20 cellular contexts compared by ENCODE assay signal in the genomic region with DNA sequence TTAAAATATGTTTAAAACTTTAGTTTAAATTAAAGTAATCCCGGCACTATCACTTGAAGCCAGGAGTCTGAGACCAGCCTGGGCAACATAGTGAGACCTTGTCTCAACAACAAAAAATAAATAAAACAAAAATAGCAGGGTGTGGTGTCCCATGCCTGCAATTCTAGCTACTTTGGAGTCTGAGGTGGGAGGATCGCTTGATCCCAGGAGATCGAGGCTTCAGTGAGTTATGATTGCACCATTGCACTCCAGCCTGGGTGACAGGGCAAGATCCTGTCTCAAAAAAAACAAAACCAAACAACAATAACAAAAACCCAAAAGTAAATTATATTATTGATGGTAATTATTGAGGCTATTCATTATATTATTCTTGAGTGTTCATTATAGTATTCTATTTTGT. TPM values are rescaled to one million over a fixed set of nuclear protein-coding genes. Genes with fewer than 3 reads are reported as not detected.
DNase-seq lines count a peak whose midpoint lies in the region; ATAC-seq and TF ChIP-seq lines count a peak whose summit lies in the region.
"Had no signal": no experiment of that assay in that cellular context is flagged by ENCODE, and none has a peak within 500 bp of the region (broad histone marks: within the 10 kb centered on the region; RNA-seq: fewer than 3 reads in every experiment).

No MANE protein-coding gene starts in this region.

- H3K9ac ChIP-seq in HCT116 (ENCODE audit: low read length) = no peak overlapping the region
- H3K9ac ChIP-seq in smooth muscle cell (ENCODE audit: low read depth) = no peak overlapping the region

- H2AFZ ChIP-seq in HCT116 (ENCODE audit: low read depth, low read length, poor library complexity, severe bottlenecking) = peak overlapping the region; percentile 83
- peak overlapping the region; percentile 44 for H2AFZ ChIP-seq in smooth muscle cell (ENCODE audit: low read depth)
- H2AFZ ChIP-seq: PC-9 had no signal

- H3F3A ChIP-seq in smooth muscle cell (ENCODE audit: low read depth) = no peaks in the 10 kb centered on the region

- 83% methylated on average over 3 of the region's 3 CpGs for WGBS in right cardiac atrium
- 92% methylated on average over 3 of the region's 3 CpGs for WGBS in smooth muscle cell (ENCODE audit: low lambda C conversion rate)
- 87 to 89% methylated on average over 3 of the region's 3 CpGs for WGBS in testis, 2 donors
- WGBS in lower leg skin, 2 donors = 61 to 74% methylated on average over 3 of the region's 3 CpGs

- H3K9me3 ChIP-seq in HCT116 (ENCODE audit: control insufficient read depth in 1 of 2, insufficient read depth in 1 of 2, low read depth in 1 of 2, low read length in 2 of 2) (no peaks in the 10 kb centered on the region), ascending aorta (no peaks in the 10 kb centered on the region), right cardiac atrium (ENCODE audit: control insufficient read depth, low read length) (no peaks in the 10 kb centered on the region), smooth muscle cell (replicated peaks; ENCODE audit: low read depth) (no peaks in the 10 kb centered on the region), testis (no peaks in the 10 kb centered on the region)
- H3K9me3 ChIP-seq: Caco-2 had no signal

- no peaks in the 10 kb centered on the region for H3K9me2 ChIP-seq in HCT116 (ENCODE audit: insufficient read depth)

- H3K27ac ChIP-seq in HCT116 (ENCODE audit: low read depth, low read length) (no peak overlapping the region), ascending aorta (peak overlapping the region; percentile 69 to 70), right cardiac atrium (ENCODE audit: low read length) (peak overlapping the region; percentile 48), smooth muscle cell (ENCODE audit: low read depth) (no peak overlapping the region), testis (no peak overlapping the region)
- H3K27ac ChIP-seq: C4-2B, PC-9 had no signal

- H4K20me1 ChIP-seq in HCT116 (ENCODE audit: insufficient read depth) = no peaks in the 10 kb centered on the region
- H4K20me1 ChIP-seq in smooth muscle cell (ENCODE audit: low read depth) = no peaks in the 10 kb centered on the region

- POLR2A ChIA-PET in HCT116 (lab: Charles Lee) = no interaction called here

- no peak for ATAC-seq in HCT116
- no peak for ATAC-seq in right cardiac atrium
- ATAC-seq in GM18517 (IDR thresholded peaks at IDR 0.05; ENCODE audit: unreplicated experiment) = no peak
- ATAC-seq: CD8-positive, alpha-beta T cell had no signal

- no peak for TF ChIP-seq RAD21 in HCT116 (IDR thresholded peaks at IDR 0.05; ENCODE audit: low read depth)

- peaks cover 3 to 4% of the 10 kb centered on the region in 2 experiments; a peak in 2 of 4 replicates for H3K4me1 ChIP-seq in HCT116 (ENCODE audit: control insufficient read depth in 1 of 2, insufficient read depth in 2 of 2, low read length in 2 of 2)
- H3K4me1 ChIP-seq in ascending aorta = peaks cover 8 to 23% of the 10 kb centered on the region in 2 donors
- H3K4me1 ChIP-seq in right cardiac atrium (ENCODE audit: control insufficient read depth, insufficient read depth, low read length) = no peaks in the 10 kb centered on the region
- H3K4me1 ChIP-seq in smooth muscle cell (ENCODE audit: low read depth) = no peaks in the 10 kb centered on the region
- H3K4me1 ChIP-seq in testis = no peaks in the 10 kb centered on the region
- H3K4me1 ChIP-seq: Caco-2 had no signal

- RAD21 ChIA-PET in HCT116 (lab: Charles Lee; ENCODE audit: low non-redundant PET in 1 of 2, low total read pairs in 2 of 2, uncharacterized antibody in 2 of 2, unreplicated experiment in 2 of 2) = no interaction called here

- BruUV-seq in HCT116 (replicated peaks; lab: Mats Ljungman, UMichigan) = no TSS peak

- no peak overlapping the region for H3K4me2 ChIP-seq in HCT116 (ENCODE audit: low read length)
- H3K4me2 ChIP-seq in smooth muscle cell = no peak overlapping the region
- H3K4me2 ChIP-seq: PC-9 had no signal

- TF ChIP-seq POLR2A in HCT116 (IDR thresholded peaks at IDR 0.05; ENCODE audit: borderline replicate concordance, extremely low read depth, insufficient read depth, insufficient read length) (no peak), testis (IDR thresholded peaks at IDR 0.05) (no peak), lower leg skin (IDR thresholded peaks at IDR 0.05) (no peak)

- H3K27me3 ChIP-seq in HCT116 (ENCODE audit: insufficient read depth, low read length) = no peaks in the 10 kb centered on the region
- H3K27me3 ChIP-seq in ascending aorta = no peaks in the 10 kb centered on the region
- H3K27me3 ChIP-seq in right cardiac atrium (ENCODE audit: control insufficient read depth, insufficient read depth) = no peaks in the 10 kb centered on the region
- H3K27me3 ChIP-seq in smooth muscle cell (ENCODE audit: low read depth) = no peaks in the 10 kb centered on the region
- H3K27me3 ChIP-seq in testis = no peaks in the 10 kb centered on the region

- no peaks in the 10 kb centered on the region for H3K36me3 ChIP-seq in HCT116 (ENCODE audit: control insufficient read depth in 1 of 2, insufficient read depth in 2 of 2, low read length in 2 of 2)
- no peaks in the 10 kb centered on the region for H3K36me3 ChIP-seq in ascending aorta
- H3K36me3 ChIP-seq in smooth muscle cell (ENCODE audit: low read depth) = no peaks in the 10 kb centered on the region
- H3K36me3 ChIP-seq in testis (ENCODE audit: low read depth, missing control alignments) = no peaks in the 10 kb centered on the region

- no peak for TF ChIP-seq CTCF in HCT116 (IDR thresholded peaks at IDR 0.05 in 2 of 3, conservative IDR thresholded peaks at IDR 0.05 in 1 of 3; ENCODE audit: borderline replicate concordance in 1 of 3, insufficient read depth in 1 of 3, low read depth in 2 of 3, low read length in 2 of 3)
- TF ChIP-seq CTCF in ascending aorta (IDR thresholded peaks at IDR 0.05) = no peak
- TF ChIP-seq CTCF in smooth muscle cell (IDR thresholded peaks at IDR 0.05; ENCODE audit: borderline replicate concordance, insufficient read depth, poor library complexity, severe bottlenecking) = no peak
- TF ChIP-seq CTCF in testis (IDR thresholded peaks at IDR 0.05) = no peak
- no peak for TF ChIP-seq CTCF in lower leg skin (IDR thresholded peaks at IDR 0.05)

- DNase-seq in HCT116 (ENCODE audit: low read depth, low spot score) = no peak
- no peak for DNase-seq in ascending aorta (ENCODE audit: low spot score in 2 of 2)
- DNase-seq in right cardiac atrium = no peak
- no peak for DNase-seq in smooth muscle cell (lab: John Stamatoyannopoulos, UW; ENCODE audit: unreplicated experiment)
- DNase-seq in testis = no peak
- no peak for DNase-seq in lower leg skin (ENCODE audit: low spot score in 2 of 2)
- DNase-seq: Caco-2; CD8-positive, alpha-beta T cell; KBM-7; NCI-H1105 treated with DMSO at 0.1 percent for 48 hours; NCI-H146; NCI-H1930; NCI-H2107; NCI-H524 treated with DMSO at 0.1 percent for 48 hours; NCI-H774; NK-92 treated with Interleukin-12 subunit alpha and Interleukin-12 subunit beta, amount 100 ng/mL, for 24 hours; PC-9; SHP77 had no signal

- H3K79me2 ChIP-seq in HCT116 (ENCODE audit: insufficient read depth, low read length) (no peaks in the 10 kb centered on the region), smooth muscle cell (ENCODE audit: low read depth) (no peaks in the 10 kb centered on the region)

- intact Hi-C loops in HCT116 (cut with micrococcal nuclease) = no loop called here
- intact Hi-C loops in ascending aorta (cut with DNase I) = no loop called here
- intact Hi-C loops in right cardiac atrium (cut with DNase I) = no loop called here
- intact Hi-C loops in testis (cut with DNase I; ENCODE audit: low total_unique reads) = no loop called here
- intact Hi-C loops in lower leg skin (cut with DNase I; ENCODE audit: low total_unique reads) = no loop called here

- CTCF ChIA-PET in HCT116 (lab: Charles Lee) = no interaction called here

- no peak overlapping the region for H3K4me3 ChIP-seq in HCT116 (replicated peaks in 1 of 2; ENCODE audit: low read depth in 1 of 2, low read length in 2 of 2)
- no peak overlapping the region for H3K4me3 ChIP-seq in ascending aorta
- no peak overlapping the region for H3K4me3 ChIP-seq in right cardiac atrium (ENCODE audit: low read length)
- H3K4me3 ChIP-seq in smooth muscle cell = no peak overlapping the region
- H3K4me3 ChIP-seq in testis = no peak overlapping the region
- no peak overlapping the region for H3K4me3 ChIP-seq in lower leg skin (ENCODE audit: low read depth, poor library complexity, severe bottlenecking)
- H3K4me3 ChIP-seq: PC-9 had no signal

TF ChIP-seq in HCT116, 20 proteins besides CTCF, POLR2A, EP300 and RAD21 (continues in another document):
- TF ChIP-seq CEBPB (IDR thresholded peaks at IDR 0.05; ENCODE audit: low read depth) = no peak
- TF ChIP-seq SP1 (IDR thresholded peaks at IDR 0.05; ENCODE audit: low read depth) = no peak
- TF ChIP-seq SRF (IDR thresholded peaks at IDR 0.05; ENCODE audit: low read depth) = no peak
- no peak for TF ChIP-seq JUND (IDR thresholded peaks at IDR 0.05)
- no peak for TF ChIP-seq EGR1 (IDR thresholded peaks at IDR 0.05; ENCODE audit: low read depth)
- no peak for TF ChIP-seq MAX (IDR thresholded peaks at IDR 0.05)
- no peak for TF ChIP-seq ZFX (IDR thresholded peaks at IDR 0.05)
- TF ChIP-seq EZH2phosphoT487 (IDR thresholded peaks at IDR 0.05; ENCODE audit: borderline replicate concordance) = no peak

RNA-seq across cellular contexts. Expression of gene PDLIM5, which starts 9.9 kb away (rescaled TPM):
- total RNA-seq in HCT116 (2021; ENCODE audit: unreplicated experiment) (130 TPM), ascending aorta (103 TPM), right cardiac atrium (100 to 1,000 TPM; 511 to 778 (median 584) TPM), smooth muscle cell (150 and 182 TPM in 2 replicates), testis (10 to 100 TPM; 86.1 to 86.8 TPM), lower leg skin (10 to 100 TPM; 65.8 to 81.4 (median 72.0) TPM)
- 43.9 and 49.0 TPM in 2 replicates for polyA plus RNA-seq in HCT116 (2012)
- polyA plus RNA-seq in right cardiac atrium (407 TPM), smooth muscle cell (129 and 144 TPM in 2 replicates), testis (ENCODE audit: insufficient read depth, low read depth, low replicate concordance) (45.5 TPM)

Comparison
In these comparisons a context has a peak if more than half of its experiments do, and no peak if none do; other contexts are left out.
1. H3K27ac ChIP-seq: peak in ascending aorta (2 of 2) and right cardiac atrium (single experiment); none in HCT116 (single experiment), smooth muscle cell (single experiment) and testis (0 of 2).